In genomic region chr2:75290600-75291140, GRCh38 we compare ENCODE assay signal across 2 cellular contexts.
A peak's percentile ranks its signal among the peaks of the same experiment; 100 is the strongest.
TF ChIP-seq lines count a peak whose summit lies in the region.

No MANE protein-coding gene starts in this region.

TF ChIP-seq in IMR-90, 13 proteins besides CTCF, POLR2A, EP300 and RAD21:
- TF ChIP-seq RCOR1 (IDR thresholded peaks at IDR 0.05; ENCODE audit: insufficient replicate concordance, low read length) (no peak), SMC3 (IDR thresholded peaks at IDR 0.05; ENCODE audit: low read depth, low read length) (peak; percentile 45), BHLHE40 (IDR thresholded peaks at IDR 0.05; ENCODE audit: low read depth, low read length) (no peak)

TF ChIP-seq in GM12878, 131 proteins besides CTCF, POLR2A, EP300 and RAD21:
- TF ChIP-seq USF1 (IDR thresholded peaks at IDR 0.05; ENCODE audit: borderline replicate concordance, extremely low read length, insufficient read depth, low read depth, low read length) (no peak), JUNB (IDR thresholded peaks at IDR 0.05) (no peak), TARDBP (IDR thresholded peaks at IDR 0.05; ENCODE audit: borderline replicate concordance) (no peak), NR2C1 (IDR thresholded peaks at IDR 0.05) (0 out of 2 replicates have a peak, but pooled peaks have one; percentile 10), MXI1 (IDR thresholded peaks at IDR 0.05; ENCODE audit: low read depth, low read length) (no peak), ZBTB4 (CRISPR knock-in tag; IDR thresholded peaks at IDR 0.05) (no peak), EED (IDR thresholded peaks at IDR 0.05; ENCODE audit: low read depth) (no peak), NR2F1 (conservative IDR thresholded peaks at IDR 0.05) (peak; percentile 59)
